ENCODE assay signal across 8 cellular contexts in the genomic region with DNA sequence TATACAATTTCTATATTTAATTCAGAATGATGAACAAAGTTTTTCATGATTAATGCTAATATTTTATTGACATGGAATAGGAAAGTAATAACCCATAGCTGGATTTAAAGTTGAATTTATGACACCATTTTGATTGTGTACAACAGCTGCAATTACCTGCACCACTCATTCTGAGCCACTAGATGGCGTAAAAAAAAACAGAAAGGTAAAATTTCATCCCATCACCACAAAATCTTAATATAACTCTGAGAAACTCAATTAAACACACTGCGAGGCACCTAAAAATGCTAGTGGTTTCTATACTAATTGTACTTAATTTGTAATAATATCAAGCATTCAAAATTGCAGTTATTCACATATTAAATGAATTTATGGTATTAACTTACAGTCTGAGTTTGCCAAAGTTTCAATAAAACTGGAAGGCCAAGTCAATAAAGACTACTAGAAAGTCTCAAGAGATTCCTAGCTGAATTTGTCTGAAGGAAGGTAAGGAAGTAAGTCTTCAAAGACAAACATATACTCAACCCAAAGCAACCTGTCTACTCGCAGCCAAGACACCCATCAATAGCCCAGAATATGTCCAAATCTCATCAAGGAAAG.
DNase-seq lines count a peak whose midpoint lies in the region; ATAC-seq and TF ChIP-seq lines count a peak whose summit lies in the region.

No MANE protein-coding gene starts in this region.

- H3K27ac Mint-ChIP-seq in T-helper 17 cell, result no peak overlapping the region

- ATAC-seq in DND-41 (ENCODE audit: insufficient read depth, low read depth) (peak; percentile 66), T-helper 17 cell (peak; percentile 70), HG02970 (IDR thresholded peaks at IDR 0.05; ENCODE audit: low FRiP score, unreplicated experiment) (no peak), GM21515 (IDR thresholded peaks at IDR 0.05; ENCODE audit: unreplicated experiment) (no peak), GM18909 (IDR thresholded peaks at IDR 0.05; ENCODE audit: poor library complexity, unreplicated experiment) (no peak)

- DNase-seq in DND-41, result no peak
- DNase-seq in Jurkat, Clone E6-1 (ENCODE audit: low read depth, low spot score), result peak; percentile 21
- peak in 1 of 3 donors; percentile 8 for DNase-seq in T-helper 17 cell
- DNase-seq in iris pigment epithelial cell (ENCODE audit: low read depth), result peak; percentile 11
- no peak for DNase-seq in SIG-M5 (lab: John Stamatoyannopoulos, UW)

- H3K36me3 ChIP-seq in DND-41 (ENCODE audit: insufficient read depth, low read length), result no peaks in the 10 kb centered on the region

- H3K4me3 ChIP-seq in DND-41 (ENCODE audit: low read depth in 1 of 2, low read length in 2 of 2), result no peak overlapping the region
- H3K4me3 ChIP-seq in Jurkat, Clone E6-1 (ENCODE audit: low read length), result no peak overlapping the region

- H3K9ac ChIP-seq in DND-41 (ENCODE audit: low read depth, low read length), result no peak overlapping the region

- H4K20me1 ChIP-seq in DND-41 (ENCODE audit: insufficient read depth, low read length), result no peaks in the 10 kb centered on the region

- no peak overlapping the region for H3K4me2 ChIP-seq in DND-41 (ENCODE audit: insufficient read depth, low read length)

- H2AFZ ChIP-seq in DND-41 (ENCODE audit: low read depth, low read length), result no peak overlapping the region

- peaks cover 37% of the 10 kb centered on the region for H3K27me3 Mint-ChIP-seq in T-helper 17 cell

- H3K4me1 Mint-ChIP-seq in T-helper 17 cell, result no peaks in the 10 kb centered on the region

- H3K27me3 ChIP-seq in DND-41 (ENCODE audit: insufficient read depth, low read length, poor library complexity), result no peaks in the 10 kb centered on the region

- peak; percentile 80 for TF ChIP-seq CTCF in DND-41 (IDR thresholded peaks at IDR 0.05; ENCODE audit: borderline replicate concordance, extremely low read depth, low read length, poor library complexity, severe bottlenecking)

- H3K27ac ChIP-seq in DND-41 (ENCODE audit: low read length), result no peak overlapping the region

- H3K79me2 ChIP-seq in DND-41 (ENCODE audit: insufficient read depth, low read length), result no peaks in the 10 kb centered on the region

- H3K9me3 ChIP-seq in DND-41 (ENCODE audit: insufficient read depth, low read length, severe bottlenecking), result no peaks in the 10 kb centered on the region
- no peaks in the 10 kb centered on the region for H3K9me3 ChIP-seq in T-helper 17 cell (ENCODE audit: control insufficient read depth, low read length, poor library complexity, severe bottlenecking)

- no peaks in the 10 kb centered on the region for H3K4me1 ChIP-seq in DND-41 (ENCODE audit: insufficient read depth, low read length)

- no peaks in the 10 kb centered on the region for H3K36me3 Mint-ChIP-seq in T-helper 17 cell (ENCODE audit: low read depth)

- H3K4me3 Mint-ChIP-seq in T-helper 17 cell, result no peak overlapping the region

Comparison
In these comparisons a context has a peak if more than half of its experiments do, and no peak if none do; other contexts are left out.
1. ATAC-seq: peak in DND-41 (single experiment) and T-helper 17 cell (single experiment); none in HG02970 (single experiment), GM21515 (single experiment) and GM18909 (single experiment).
2. DNase-seq: peak in Jurkat, Clone E6-1 (single experiment) and iris pigment epithelial cell (single experiment); none in DND-41 (single experiment) and SIG-M5 (single experiment).